ENCODE assay signal across 23 cellular contexts in genomic region chr2:16647992-16648617, GRCh38.
"Had no signal": no experiment of that assay in that cellular context is flagged by ENCODE, and none has a peak within 500 bp of the region (broad histone marks: within the 10 kb centered on the region; RNA-seq: fewer than 3 reads in every experiment).

No MANE protein-coding gene starts in this region.

- H3K9me3 ChIP-seq: heart right ventricle, lower lobe of right lung, spleen, thoracic aorta had no signal

- H3K27me3 ChIP-seq: heart right ventricle, spleen had no signal

- H3K36me3 Mint-ChIP-seq: activated CD8-positive, alpha-beta memory T cell treated with anti-CD3 and anti-CD28 coated beads, Interleukin-2, amount 10 ng/mL, durations not matched to agents 7 days and 5 days; mesothelial cell of epicardium; naive thymus-derived CD8-positive, alpha-beta T cell had no signal

- ATAC-seq: activated CD4-positive, CD25-positive, alpha-beta regulatory T cell treated with anti-CD3 and anti-CD28 coated beads, Interleukin-2, amount 50 U/mL, for 24 hours; activated CD8-positive, alpha-beta memory T cell treated with anti-CD3 and anti-CD28 coated beads, Interleukin-2, amount 10 ng/mL, durations not matched to agents 7 days and 5 days; activated CD8-positive, alpha-beta T cell treated with anti-CD3 and anti-CD28 coated beads for 36 hours; activated naive CD8-positive, alpha-beta T cell treated with anti-CD3 and anti-CD28 coated beads, Interleukin-2, amount 50 U/mL, for 24 hours; heart right ventricle; left lobe of liver; lower lobe of right lung; naive thymus-derived CD8-positive, alpha-beta T cell had no signal

- H3K4me1 Mint-ChIP-seq: activated CD4-positive, alpha-beta T cell treated with anti-CD3 and anti-CD28 coated beads, Interleukin-2, amount 10 ng/mL, durations not matched to agents 7 days and 5 days had no signal

- DNase-seq: activated CD4-positive, alpha-beta T cell treated with anti-CD3 and anti-CD28 coated beads, Interleukin-2, amount 10 ng/mL, durations not matched to agents 7 days and 5 days; activated CD8-positive, alpha-beta memory T cell treated with anti-CD3 and anti-CD28 coated beads, Interleukin-2, amount 10 ng/mL, durations not matched to agents 7 days and 5 days; activated CD8-positive, alpha-beta T cell treated with anti-CD3 and anti-CD28 coated beads for 36 hours; activated effector memory CD4-positive, alpha-beta T cell treated with anti-CD3 and anti-CD28 coated beads, Interleukin-2, amount 50 U/mL, for 16 hours; activated naive CD4-positive, alpha-beta T cell treated with anti-CD3 and anti-CD28 coated beads, Interleukin-2, amount 50 U/mL, for 16 hours; activated naive CD8-positive, alpha-beta T cell treated with anti-CD3 and anti-CD28 coated beads, Interleukin-2, amount 50 U/mL, for 24 hours; activated T-cell treated with anti-CD3 and anti-CD28 coated beads for 4 hours; cortex of kidney; heart right ventricle; kidney; lower lobe of right lung; naive thymus-derived CD8-positive, alpha-beta T cell; retina; spleen; stimulated activated CD4-positive, alpha-beta T cell treated with anti-CD3 and anti-CD28 coated beads, Interleukin-4, amount 100 ng/mL, for 1 hour; stimulated activated naive CD4-positive, alpha-beta T cell treated with Interleukin-2 at 50 U/mL for 16 hours; T-helper 1 cell had no signal

- H3K27me3 Mint-ChIP-seq: activated CD4-positive, alpha-beta T cell treated with anti-CD3 and anti-CD28 coated beads, Interleukin-2, amount 10 ng/mL, durations not matched to agents 7 days and 5 days; activated CD8-positive, alpha-beta memory T cell treated with anti-CD3 and anti-CD28 coated beads, Interleukin-2, amount 10 ng/mL, durations not matched to agents 7 days and 5 days; activated CD8-positive, alpha-beta T cell treated with anti-CD3 and anti-CD28 coated beads for 36 hours; activated naive CD8-positive, alpha-beta T cell treated with anti-CD3 and anti-CD28 coated beads, Interleukin-2, amount 50 U/mL, for 24 hours had no signal

- H3K4me3 ChIP-seq: heart right ventricle, lower lobe of right lung, spleen, thoracic aorta had no signal

- H3K36me3 ChIP-seq: thoracic aorta had no signal

- H3K9me3 Mint-ChIP-seq: activated CD4-positive, alpha-beta T cell treated with anti-CD3 and anti-CD28 coated beads, Interleukin-2, amount 10 ng/mL, durations not matched to agents 7 days and 5 days; activated CD8-positive, alpha-beta T cell treated with anti-CD3 and anti-CD28 coated beads for 36 hours; activated naive CD8-positive, alpha-beta T cell treated with anti-CD3 and anti-CD28 coated beads, Interleukin-2, amount 50 U/mL, for 24 hours; mesothelial cell of epicardium; naive thymus-derived CD8-positive, alpha-beta T cell had no signal

- H3K27ac Mint-ChIP-seq: activated CD4-positive, alpha-beta T cell treated with anti-CD3 and anti-CD28 coated beads, Interleukin-2, amount 10 ng/mL, durations not matched to agents 7 days and 5 days; activated CD8-positive, alpha-beta memory T cell treated with anti-CD3 and anti-CD28 coated beads, Interleukin-2, amount 10 ng/mL, durations not matched to agents 7 days and 5 days; activated CD8-positive, alpha-beta T cell treated with anti-CD3 and anti-CD28 coated beads for 36 hours; activated naive CD8-positive, alpha-beta T cell treated with anti-CD3 and anti-CD28 coated beads, Interleukin-2, amount 50 U/mL, for 24 hours; mesothelial cell of epicardium; progenitor cell of endocrine pancreas had no signal

- H3K4me3 Mint-ChIP-seq: activated CD4-positive, alpha-beta T cell treated with anti-CD3 and anti-CD28 coated beads, Interleukin-2, amount 10 ng/mL, durations not matched to agents 7 days and 5 days; activated CD8-positive, alpha-beta memory T cell treated with anti-CD3 and anti-CD28 coated beads, Interleukin-2, amount 10 ng/mL, durations not matched to agents 7 days and 5 days; activated CD8-positive, alpha-beta T cell treated with anti-CD3 and anti-CD28 coated beads for 36 hours; activated naive CD8-positive, alpha-beta T cell treated with anti-CD3 and anti-CD28 coated beads, Interleukin-2, amount 50 U/mL, for 24 hours; mesothelial cell of epicardium; naive thymus-derived CD8-positive, alpha-beta T cell had no signal

- H3K27ac ChIP-seq: epithelial cell of prostate, heart right ventricle, lower lobe of right lung, thoracic aorta had no signal
